Comparison of ENCODE assay signal across 8 cellular contexts in the genomic region with DNA sequence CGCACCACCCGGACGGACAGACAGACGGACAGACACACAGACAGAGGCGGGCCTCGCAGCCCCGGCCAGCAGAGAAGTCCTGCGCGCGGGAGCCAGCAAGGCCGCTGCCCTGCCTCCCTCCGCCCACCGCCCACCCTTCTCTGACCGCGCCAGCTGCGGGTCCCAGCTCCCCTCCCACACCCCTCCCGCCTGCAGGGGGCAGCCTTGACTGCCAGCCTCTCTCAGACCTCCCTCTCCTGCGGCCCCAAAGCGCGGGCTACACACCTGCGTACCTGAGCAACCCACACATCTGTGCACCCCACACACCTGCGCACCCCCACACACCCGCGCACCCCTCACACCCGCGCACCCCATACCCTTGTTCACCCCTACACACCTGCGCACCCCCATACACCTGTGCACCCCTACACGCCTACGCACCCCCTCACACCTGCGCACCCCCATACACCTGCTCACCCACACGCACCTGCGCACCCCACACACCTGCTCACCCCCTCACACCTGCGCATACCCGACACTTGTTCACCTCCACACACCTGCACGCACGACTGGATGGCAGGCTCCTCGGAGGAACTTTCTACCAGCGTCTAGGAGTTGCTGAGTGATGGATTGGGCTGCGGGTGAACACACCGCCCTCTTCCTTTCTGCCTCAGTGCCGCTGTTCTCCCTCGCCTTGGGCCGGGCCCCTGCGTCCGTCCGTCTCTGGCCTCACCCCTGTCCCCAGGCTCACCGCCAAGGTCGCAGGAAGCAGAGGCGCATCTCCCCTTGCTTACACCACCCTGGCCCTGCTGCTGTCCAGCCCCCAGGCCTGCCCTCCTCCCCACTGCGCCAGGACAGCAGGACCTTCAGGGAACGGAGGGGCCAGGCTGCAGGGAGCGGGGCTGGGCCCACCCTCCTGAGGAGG. TPM values are rescaled to one million over a fixed set of nuclear protein-coding genes. Genes with fewer than 3 reads are reported as not detected.
DNase-seq lines count a peak whose midpoint lies in the region; ATAC-seq lines count a peak whose summit lies in the region.

No MANE protein-coding gene starts in this region.

- no peaks in the 10 kb centered on the region for H3K9me3 Mint-ChIP-seq in activated CD4-positive, alpha-beta memory T cell treated with anti-CD3 and anti-CD28 coated beads for 36 hours
- H3K9me3 Mint-ChIP-seq in stimulated activated naive CD8-positive, alpha-beta T cell treated with anti-CD3 and anti-CD28 coated beads, Interleukin-15, amount 100 ng/mL, for 72 hours: no peaks in the 10 kb centered on the region

- ATAC-seq in stimulated activated naive CD8-positive, alpha-beta T cell treated with anti-CD3 and anti-CD28 coated beads, Interleukin-15, amount 100 ng/mL, for 72 hours: peak; percentile 75
- ATAC-seq in GM18907 (IDR thresholded peaks at IDR 0.05; ENCODE audit: unreplicated experiment): no peak
- no peak for ATAC-seq in GM18520 (IDR thresholded peaks at IDR 0.05; ENCODE audit: unreplicated experiment)

- POLR2A ChIA-PET in activated CD4-positive, alpha-beta memory T cell treated with anti-CD3 and anti-CD28 coated beads for 36 hours (lab: Charles Lee): no interaction called here

- H3K27ac Mint-ChIP-seq in activated CD4-positive, alpha-beta memory T cell treated with anti-CD3 and anti-CD28 coated beads for 36 hours: no peak overlapping the region
- no peak overlapping the region for H3K27ac Mint-ChIP-seq in stimulated activated naive CD8-positive, alpha-beta T cell treated with anti-CD3 and anti-CD28 coated beads, Interleukin-15, amount 100 ng/mL, for 72 hours

- H3K27me3 Mint-ChIP-seq in activated CD4-positive, alpha-beta memory T cell treated with anti-CD3 and anti-CD28 coated beads for 36 hours: peaks cover 30% of the 10 kb centered on the region
- H3K27me3 Mint-ChIP-seq in stimulated activated naive CD8-positive, alpha-beta T cell treated with anti-CD3 and anti-CD28 coated beads, Interleukin-15, amount 100 ng/mL, for 72 hours: peaks cover 46% of the 10 kb centered on the region

- CTCF ChIA-PET in activated CD4-positive, alpha-beta memory T cell treated with anti-CD3 and anti-CD28 coated beads for 36 hours (lab: Charles Lee): interaction anchor here (0.6 to 1.6 kb wide), 5 partner anchors 12 to 228 kb away, joined by 3 to 6 read pairs (median 4); partner anchors contain the start of gene TMEM106C

- intact Hi-C loops in activated CD4-positive, alpha-beta memory T cell treated with anti-CD3 and anti-CD28 coated beads for 36 hours (cut with micrococcal nuclease): no loop called here

- no peaks in the 10 kb centered on the region for H3K4me1 Mint-ChIP-seq in activated CD4-positive, alpha-beta memory T cell treated with anti-CD3 and anti-CD28 coated beads for 36 hours (ENCODE audit: low read depth)
- peaks cover 19% of the 10 kb centered on the region for H3K4me1 Mint-ChIP-seq in stimulated activated naive CD8-positive, alpha-beta T cell treated with anti-CD3 and anti-CD28 coated beads, Interleukin-15, amount 100 ng/mL, for 72 hours

- H3K36me3 Mint-ChIP-seq in activated CD4-positive, alpha-beta memory T cell treated with anti-CD3 and anti-CD28 coated beads for 36 hours: no peaks in the 10 kb centered on the region

- H3K4me3 Mint-ChIP-seq in activated CD4-positive, alpha-beta memory T cell treated with anti-CD3 and anti-CD28 coated beads for 36 hours: no peak overlapping the region
- H3K4me3 Mint-ChIP-seq in stimulated activated naive CD8-positive, alpha-beta T cell treated with anti-CD3 and anti-CD28 coated beads, Interleukin-15, amount 100 ng/mL, for 72 hours: no peak overlapping the region

- DNase-seq in activated gamma-delta T cell treated with Interleukin-2 at 50 U/mL for 16 hours: peak; percentile 38
- DNase-seq in activated gamma-delta T cell (lab: John Stamatoyannopoulos, UW): no peak
- DNase-seq in activated CD4-positive, alpha-beta memory T cell treated with anti-CD3 and anti-CD28 coated beads for 36 hours: peak; percentile 64
- peak; percentile 18 for DNase-seq in kidney tubule cell (ENCODE audit: low spot score)
- peak; percentile 19 to 52 for DNase-seq in stimulated activated naive CD8-positive, alpha-beta T cell treated with anti-CD3 and anti-CD28 coated beads, Interleukin-15, amount 100 ng/mL, for 72 hours
- no peak for DNase-seq in cerebellar nuclear complex (lab: John Stamatoyannopoulos, UW)

RNA-seq across cellular contexts. Expression of gene TMEM106C, which starts 20.8 kb away (rescaled TPM):
- total RNA-seq in activated CD4-positive, alpha-beta memory T cell treated with anti-CD3 and anti-CD28 coated beads for 36 hours: 100 to 1,000 TPM; 179 to 182 TPM

RNA-seq across cellular contexts. Expression of gene VDR, which starts 37.8 kb away (rescaled TPM):
- total RNA-seq in activated CD4-positive, alpha-beta memory T cell treated with anti-CD3 and anti-CD28 coated beads for 36 hours: 100 to 1,000 TPM; 156 TPM

Comparison
In these comparisons a context has a peak if more than half of its experiments do, and no peak if none do; other contexts are left out.
1. DNase-seq: peak in activated gamma-delta T cell treated with Interleukin-2 at 50 U/mL for 16 hours (single experiment), activated CD4-positive, alpha-beta memory T cell treated with anti-CD3 and anti-CD28 coated beads for 36 hours (single experiment), kidney tubule cell (single experiment) and stimulated activated naive CD8-positive, alpha-beta T cell treated with anti-CD3 and anti-CD28 coated beads, Interleukin-15, amount 100 ng/mL, for 72 hours (2 of 2); none in activated gamma-delta T cell (single experiment) and cerebellar nuclear complex (0 of 2).